Comparison of ENCODE assay signal across 16 cellular contexts in the genomic region with DNA sequence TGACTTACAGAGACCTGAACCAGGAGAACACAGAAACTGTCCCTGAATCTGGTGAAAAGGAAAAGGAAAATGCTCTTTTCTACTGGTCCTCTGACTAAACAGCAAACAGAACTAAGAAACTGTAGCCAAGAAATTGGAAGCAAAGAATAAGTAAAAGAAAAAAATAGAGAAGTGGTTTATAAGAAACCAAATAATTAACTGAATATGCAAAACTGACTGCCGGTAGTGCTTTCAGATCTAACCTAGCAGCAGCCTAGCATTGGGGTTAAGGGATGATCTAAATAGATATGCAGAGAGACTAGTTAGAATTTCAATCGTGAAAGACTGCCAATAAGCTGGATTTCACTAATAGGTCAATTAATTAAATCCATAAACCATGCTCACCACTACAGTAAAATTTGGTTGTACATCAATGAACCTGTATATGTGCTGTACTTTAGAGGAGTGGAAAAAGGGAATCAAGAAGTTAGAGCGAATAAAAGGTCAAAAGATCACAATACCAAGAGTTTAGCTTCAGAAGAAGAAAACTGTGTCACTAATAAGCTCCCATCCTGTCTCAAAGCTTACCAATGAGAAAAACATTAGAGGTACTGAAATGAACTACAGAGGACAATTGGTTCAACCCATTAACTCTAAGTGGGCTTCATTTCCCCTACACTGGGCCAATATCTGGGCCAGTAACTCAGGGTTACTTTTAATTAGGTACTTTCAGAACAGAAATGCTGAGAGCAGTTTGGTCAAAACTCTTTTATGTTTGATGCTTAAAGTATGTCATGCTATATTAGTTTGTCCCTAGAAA. TPM values are rescaled to one million over a fixed set of nuclear protein-coding genes. Genes with fewer than 3 reads are reported as not detected.
DNase-seq lines count a peak whose midpoint lies in the region; ATAC-seq, FAIRE-seq and TF ChIP-seq lines count a peak whose summit lies in the region.
"Had no signal": no experiment of that assay in that cellular context is flagged by ENCODE, and none has a peak within 500 bp of the region (broad histone marks: within the 10 kb centered on the region; RNA-seq: fewer than 3 reads in every experiment).

No MANE protein-coding gene starts in this region.

- TF ChIP-seq POLR2A in right lobe of liver (IDR thresholded peaks at IDR 0.05) = no peak

- H3K79me2 ChIP-seq in OCI-LY3 (ENCODE audit: low read length) = no peaks in the 10 kb centered on the region

- no peak for FAIRE-seq in HTR-8/SVneo (lab: Jason Lieb, UNC)
- FAIRE-seq: H1 had no signal

- H3K27ac ChIP-seq in OCI-LY3 (ENCODE audit: low read length) (no peak overlapping the region), right lobe of liver (no peak overlapping the region)
- H3K27ac ChIP-seq: BLaER1 treated with 17β-estradiol and CSF1 and Interleukin-3, amounts not matched to agents 10 nM and 100 nM; cardiac muscle cell had no signal

- H4K20me1 ChIP-seq in OCI-LY3 (ENCODE audit: insufficient read depth, low read length) = no peaks in the 10 kb centered on the region
- H4K20me1 ChIP-seq: BLaER1 treated with 17β-estradiol and CSF1 and Interleukin-3, amounts not matched to agents 10 nM and 100 nM had no signal

- H3K36me3 ChIP-seq in OCI-LY3 (replicated peaks; ENCODE audit: low read depth, low read length) = no peaks in the 10 kb centered on the region
- no peaks in the 10 kb centered on the region for H3K36me3 ChIP-seq in right lobe of liver
- H3K36me3 ChIP-seq: BLaER1 treated with 17β-estradiol and CSF1 and Interleukin-3, amounts not matched to agents 10 nM and 100 nM; cardiac muscle cell had no signal

- H3K4me1 ChIP-seq in OCI-LY3 (ENCODE audit: low read length) (peaks cover 24% of the 10 kb centered on the region), right lobe of liver (no peaks in the 10 kb centered on the region)

- no peak overlapping the region for H3K4me3 ChIP-seq in OCI-LY3 (ENCODE audit: low read length)
- no peak overlapping the region for H3K4me3 ChIP-seq in right lobe of liver
- H3K4me3 ChIP-seq: BLaER1 treated with 17β-estradiol and CSF1 and Interleukin-3, amounts not matched to agents 10 nM and 100 nM; cardiac muscle cell had no signal

- intact Hi-C loops in right lobe of liver (cut with DNase I) = no loop called here

- TF ChIP-seq CTCF in OCI-LY3 (IDR thresholded peaks at IDR 0.05; ENCODE audit: low read depth, low read length) (no peak), right lobe of liver (IDR thresholded peaks at IDR 0.05) (no peak)

- peaks cover 9% of the 10 kb centered on the region for H3K27me3 ChIP-seq in OCI-LY3 (ENCODE audit: low read depth, low read length)
- H3K27me3 ChIP-seq in right lobe of liver = no peaks in the 10 kb centered on the region
- H3K27me3 ChIP-seq: BLaER1 treated with 17β-estradiol and CSF1 and Interleukin-3, amounts not matched to agents 10 nM and 100 nM; cardiac muscle cell had no signal

- no peak overlapping the region for H3K9ac ChIP-seq in OCI-LY3 (ENCODE audit: low read length)
- H3K9ac ChIP-seq: BLaER1 treated with 17β-estradiol and CSF1 and Interleukin-3, amounts not matched to agents 10 nM and 100 nM had no signal

- H2AFZ ChIP-seq in OCI-LY3 (ENCODE audit: low read depth, low read length) = no peak overlapping the region

- DNase-seq in activated naive CD4-positive, alpha-beta T cell treated with anti-CD3 and anti-CD28 coated beads, Interleukin-2, amount 50 U/mL, for 16 hours = no peak
- DNase-seq in HCEC 1CT = no peak
- DNase-seq in right lobe of liver = no peak
- DNase-seq in HTR-8/SVneo (ENCODE audit: insufficient read length, low spot score) = no peak
- DNase-seq: activated CD4-positive, alpha-beta T cell treated with anti-CD3 and anti-CD28 coated beads, Interleukin-2, amount 10 ng/mL, durations not matched to agents 7 days and 5 days; activated effector memory CD4-positive, alpha-beta T cell treated with Interleukin-2 at 50 U/mL for 16 hours; erythroblast; midbrain; NCI-H2107 had no signal

- H3K9me3 ChIP-seq in OCI-LY3 (ENCODE audit: insufficient read depth, low read length) = no peaks in the 10 kb centered on the region
- H3K9me3 ChIP-seq in right lobe of liver = no peaks in the 10 kb centered on the region
- H3K9me3 ChIP-seq: BLaER1 treated with 17β-estradiol and CSF1 and Interleukin-3, amounts not matched to agents 10 nM and 100 nM had no signal

- ATAC-seq in GM18873 (IDR thresholded peaks at IDR 0.05; ENCODE audit: low FRiP score, unreplicated experiment) = peak; percentile 74
- peak; percentile 77 for ATAC-seq in GM21529 (IDR thresholded peaks at IDR 0.05; ENCODE audit: unreplicated experiment)
- ATAC-seq in HG03060 (IDR thresholded peaks at IDR 0.05; ENCODE audit: low read depth, unreplicated experiment) = peak; percentile 68
- ATAC-seq in right lobe of liver = no peak

- peak overlapping the region; percentile 60 for H3K4me2 ChIP-seq in OCI-LY3 (ENCODE audit: low read length)

- WGBS in right lobe of liver (ENCODE audit: insufficient coverage, low coverage, low lambda C conversion rate, missing lambda C conversion rate) = 39% methylated on average over 3 of the region's 3 CpGs

RNA-seq across cellular contexts. Expression of a gene that starts 53.6 kb away (rescaled TPM):
- total RNA-seq in right lobe of liver = 1 to 10 TPM; 1.2 to 3.2 (median 1.8) TPM

Comparison
In these comparisons a context has a peak if more than half of its experiments do, and no peak if none do; other contexts are left out.
1. ATAC-seq: peak in GM18873 (single experiment), GM21529 (single experiment) and HG03060 (single experiment); none in right lobe of liver (0 of 4).